1 cellular context compared by ENCODE assay signal in genomic region chr19:12346896-12347295, GRCh38.
TF ChIP-seq lines count a peak whose summit lies in the region.

No MANE protein-coding gene starts in this region.

TF ChIP-seq in HepG2, 621 proteins besides CTCF, POLR2A, EP300 and RAD21:
- TF ChIP-seq ZNF652 (CRISPR knock-in tag; IDR thresholded peaks at IDR 0.05; ENCODE audit: borderline replicate concordance, low read depth) (peak; percentile 69), ZBTB7A (CRISPR knock-in tag; IDR thresholded peaks at IDR 0.05) (no peak), SMC3 (IDR thresholded peaks at IDR 0.05; ENCODE audit: low read length) (peak; percentile 87), STAG1 (CRISPR knock-in tag; IDR thresholded peaks at IDR 0.05) (peak; percentile 85), SNAPC5 (CRISPR knock-in tag; IDR thresholded peaks at IDR 0.05; ENCODE audit: borderline replicate concordance) (no peak), ZNF563 (CRISPR knock-in tag; IDR thresholded peaks at IDR 0.05) (no peak)
- TF ChIP-seq, protein P1, sequence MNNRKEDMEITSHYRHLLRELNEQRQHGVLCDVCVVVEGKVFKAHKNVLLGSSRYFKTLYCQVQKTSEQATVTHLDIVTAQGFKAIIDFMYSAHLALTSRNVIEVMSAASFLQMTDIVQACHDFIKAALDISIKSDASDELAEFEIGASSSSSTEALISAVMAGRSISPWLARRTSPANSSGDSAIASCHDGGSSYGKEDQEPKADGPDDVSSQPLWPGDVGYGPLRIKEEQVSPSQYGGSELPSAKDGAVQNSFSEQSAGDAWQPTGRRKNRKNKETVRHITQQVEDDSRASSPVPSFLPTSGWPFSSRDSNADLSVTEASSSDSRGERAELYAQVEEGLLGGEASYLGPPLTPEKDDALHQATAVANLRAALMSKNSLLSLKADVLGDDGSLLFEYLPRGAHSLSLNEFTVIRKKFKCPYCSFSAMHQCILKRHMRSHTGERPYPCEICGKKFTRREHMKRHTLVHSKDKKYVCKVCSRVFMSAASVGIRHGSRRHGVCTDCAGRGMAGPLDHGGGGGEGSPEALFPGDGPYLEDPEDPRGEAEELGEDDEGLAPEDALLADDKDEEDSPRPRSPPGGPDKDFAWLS (CRISPR knock-in tag; IDR thresholded peaks at IDR 0.05; ENCODE audit: borderline replicate concordance): no peak
